11 cellular contexts compared by ENCODE assay signal in genomic region chr4:20299515-20299914, GRCh38. TPM values are rescaled to one million over a fixed set of nuclear protein-coding genes. Genes with fewer than 3 reads are reported as not detected.
DNase-seq lines count a peak whose midpoint lies in the region; ATAC-seq and TF ChIP-seq lines count a peak whose summit lies in the region.
"Had no signal": no experiment of that assay in that cellular context is flagged by ENCODE, and none has a peak within 500 bp of the region (broad histone marks: within the 10 kb centered on the region; RNA-seq: fewer than 3 reads in every experiment).

No MANE protein-coding gene starts in this region.

- no peak for TF ChIP-seq POLR2A in breast epithelium (IDR thresholded peaks at IDR 0.05)

- peak; percentile 42 for DNase-seq in MCF 10A (ENCODE audit: unreplicated experiment)
- no peak for DNase-seq in breast epithelium (ENCODE audit: low spot score in 2 of 2)
- peak; percentile 32 for DNase-seq in SK-N-SH
- DNase-seq in foreskin fibroblast = peak in 1 of 2 donors; percentile 51
- DNase-seq in type B pancreatic cell (ENCODE audit: extremely low spot score, unreplicated experiment) = no peak
- no peak for DNase-seq in activated CD4-positive, CD25-positive, alpha-beta regulatory T cell treated with anti-CD3 and anti-CD28 coated beads, Interleukin-2, amount 50 U/mL, for 72 hours
- DNase-seq: activated naive CD8-positive, alpha-beta T cell treated with anti-CD3 and anti-CD28 coated beads, Interleukin-2, amount 10 ng/mL, durations not matched to agents 7 days and 5 days; stimulated activated CD4-positive, alpha-beta T cell treated with anti-CD3 and anti-CD28 coated beads, Interleukin-4, amount 100 ng/mL, for 24 hours had no signal

- H3K9me3 ChIP-seq in breast epithelium (no peaks in the 10 kb centered on the region), SK-N-SH (no peaks in the 10 kb centered on the region)
- H3K9me3 ChIP-seq: BLaER1 treated with 17β-estradiol and CSF1 and Interleukin-3, amounts not matched to agents 10 nM and 100 nM had no signal

- H3K4me1 Mint-ChIP-seq in MCF 10A (ENCODE audit: insufficient read depth, unreplicated experiment) (no peaks in the 10 kb centered on the region), type B pancreatic cell (ENCODE audit: unreplicated experiment) (peaks cover 5% of the 10 kb centered on the region)
- H3K4me1 Mint-ChIP-seq: activated naive CD8-positive, alpha-beta T cell treated with anti-CD3 and anti-CD28 coated beads, Interleukin-2, amount 10 ng/mL, durations not matched to agents 7 days and 5 days had no signal

- H4K20me1 ChIP-seq in SK-N-SH (ENCODE audit: insufficient read depth) = peaks cover 19% of the 10 kb centered on the region; the same call in 1 of the 2 replicates
- H4K20me1 ChIP-seq: BLaER1 treated with 17β-estradiol and CSF1 and Interleukin-3, amounts not matched to agents 10 nM and 100 nM had no signal

- H2AFZ ChIP-seq in SK-N-SH (ENCODE audit: low read depth) = no peak overlapping the region

- H3K27ac Mint-ChIP-seq in MCF 10A (ENCODE audit: low read depth, unreplicated experiment) (no peak overlapping the region), type B pancreatic cell (no peak overlapping the region)
- H3K27ac Mint-ChIP-seq: activated naive CD8-positive, alpha-beta T cell treated with anti-CD3 and anti-CD28 coated beads, Interleukin-2, amount 10 ng/mL, durations not matched to agents 7 days and 5 days had no signal

- no peaks in the 10 kb centered on the region for H3K27me3 Mint-ChIP-seq in MCF 10A (ENCODE audit: insufficient read depth, unreplicated experiment)
- no peaks in the 10 kb centered on the region for H3K27me3 Mint-ChIP-seq in type B pancreatic cell
- H3K27me3 Mint-ChIP-seq: activated naive CD8-positive, alpha-beta T cell treated with anti-CD3 and anti-CD28 coated beads, Interleukin-2, amount 10 ng/mL, durations not matched to agents 7 days and 5 days had no signal

- BruUV-seq in MCF 10A (replicated peaks; lab: Mats Ljungman, UMichigan) = no TSS peak

- ATAC-seq in HG02973 (IDR thresholded peaks at IDR 0.05; ENCODE audit: unreplicated experiment) = no peak
- no peak for ATAC-seq in GM18868 (IDR thresholded peaks at IDR 0.05; ENCODE audit: unreplicated experiment)

- H3K4me3 Mint-ChIP-seq in MCF 10A (ENCODE audit: unreplicated experiment) (no peak overlapping the region), type B pancreatic cell (no peak overlapping the region)
- H3K4me3 Mint-ChIP-seq: activated naive CD8-positive, alpha-beta T cell treated with anti-CD3 and anti-CD28 coated beads, Interleukin-2, amount 10 ng/mL, durations not matched to agents 7 days and 5 days had no signal

- H3K27ac ChIP-seq in breast epithelium = no peak overlapping the region
- H3K27ac ChIP-seq in SK-N-SH (ENCODE audit: low read depth in 2 of 2, low read length in 1 of 2) = no peak overlapping the region
- H3K27ac ChIP-seq: BLaER1 treated with 17β-estradiol and CSF1 and Interleukin-3, amounts not matched to agents 10 nM and 100 nM had no signal

- no peak overlapping the region for H3K9ac ChIP-seq in SK-N-SH
- H3K9ac ChIP-seq: BLaER1 treated with 17β-estradiol and CSF1 and Interleukin-3, amounts not matched to agents 10 nM and 100 nM had no signal

- H3K36me3 Mint-ChIP-seq in MCF 10A (ENCODE audit: insufficient read depth, unreplicated experiment) (no peaks in the 10 kb centered on the region), type B pancreatic cell (peaks cover 5% of the 10 kb centered on the region)
- H3K36me3 Mint-ChIP-seq: activated naive CD8-positive, alpha-beta T cell treated with anti-CD3 and anti-CD28 coated beads, Interleukin-2, amount 10 ng/mL, durations not matched to agents 7 days and 5 days had no signal

- 49% methylated on average over 3 of the region's 3 CpGs for WGBS in SK-N-SH (ENCODE audit: low lambda C conversion rate)

- H3K9me3 Mint-ChIP-seq in MCF 10A (ENCODE audit: unreplicated experiment) = no peaks in the 10 kb centered on the region
- H3K9me3 Mint-ChIP-seq in type B pancreatic cell = no peaks in the 10 kb centered on the region
- H3K9me3 Mint-ChIP-seq: activated naive CD8-positive, alpha-beta T cell treated with anti-CD3 and anti-CD28 coated beads, Interleukin-2, amount 10 ng/mL, durations not matched to agents 7 days and 5 days had no signal

- POLR2A ChIA-PET in MCF 10A (lab: Yijun Ruan, JAX) = no interaction called here
- POLR2A ChIA-PET in SK-N-SH (lab: Yijun Ruan, JAX) = no interaction called here

- H3K27me3 ChIP-seq in breast epithelium (no peaks in the 10 kb centered on the region), SK-N-SH (ENCODE audit: insufficient read depth) (no peaks in the 10 kb centered on the region)
- H3K27me3 ChIP-seq: BLaER1 treated with 17β-estradiol and CSF1 and Interleukin-3, amounts not matched to agents 10 nM and 100 nM had no signal

- H3K36me3 ChIP-seq in breast epithelium (no peaks in the 10 kb centered on the region), SK-N-SH (replicated peaks in 1 of 2; ENCODE audit: control insufficient read depth in 1 of 2, insufficient read depth in 2 of 2, low read length in 1 of 2) (peaks cover 0 to 29% of the 10 kb centered on the region in 2 experiments)
- H3K36me3 ChIP-seq: BLaER1 treated with 17β-estradiol and CSF1 and Interleukin-3, amounts not matched to agents 10 nM and 100 nM had no signal

- H3K4me1 ChIP-seq in breast epithelium (no peaks in the 10 kb centered on the region), SK-N-SH (ENCODE audit: control insufficient read depth in 1 of 2, insufficient read depth in 2 of 2, low read depth in 1 of 2, low read length in 1 of 2) (no peaks in the 10 kb centered on the region; a peak in 2 of 4 replicates)
- H3K4me1 ChIP-seq: BLaER1 treated with 17β-estradiol and CSF1 and Interleukin-3, amounts not matched to agents 10 nM and 100 nM had no signal

- H3K9me2 ChIP-seq in SK-N-SH = no peaks in the 10 kb centered on the region

- H3K79me2 ChIP-seq in SK-N-SH (ENCODE audit: insufficient read depth) = peaks cover 83% of the 10 kb centered on the region

- no peak overlapping the region for H3K4me2 ChIP-seq in SK-N-SH
- H3K4me2 ChIP-seq: BLaER1 treated with 17β-estradiol and CSF1 and Interleukin-3, amounts not matched to agents 10 nM and 100 nM had no signal

- TF ChIP-seq CTCF in MCF 10A (IDR thresholded peaks at IDR 0.05; ENCODE audit: unreplicated experiment) (peak; percentile 34), breast epithelium (IDR thresholded peaks at IDR 0.05) (no peak), SK-N-SH (IDR thresholded peaks at IDR 0.05) (peak; percentile 67), foreskin fibroblast (IDR thresholded peaks at IDR 0.05; ENCODE audit: low read depth, low read length) (peak; percentile 22), type B pancreatic cell (conservative IDR thresholded peaks at IDR 0.05) (peak; percentile 72)

- intact Hi-C loops in MCF 10A (cut with micrococcal nuclease) = loop anchor here (5.0 kb wide), 1 partner anchor 388 kb away; no protein-coding TSS in a partner anchor
- intact Hi-C loops in breast epithelium (cut with DNase I; ENCODE audit: low total_unique reads) = no loop called here

- peak; percentile 66 for TF ChIP-seq RAD21 in SK-N-SH (IDR thresholded peaks at IDR 0.05; ENCODE audit: low read length)

- peaks cover 3% of the 10 kb centered on the region for H3F3A ChIP-seq in SK-N-SH (replicated peaks; ENCODE audit: insufficient read depth)

- CTCF ChIA-PET in MCF 10A (lab: Yijun Ruan, JAX) = interaction anchor here (0.6 to 0.9 kb wide), 3 partner anchors 23 to 1775 kb away, joined by 4 to 5 read pairs (median 4); no protein-coding TSS in a partner anchor
- CTCF ChIA-PET in SK-N-SH (lab: Yijun Ruan, JAX) = interaction anchor here (0.8 to 2.0 kb wide), 9 partner anchors 10 to 385 kb away, joined by 3 to 7 read pairs (median 4); no protein-coding TSS in a partner anchor

- no peak overlapping the region for H3K4me3 ChIP-seq in breast epithelium
- no peak overlapping the region for H3K4me3 ChIP-seq in SK-N-SH (ENCODE audit: low read depth in 2 of 2, low read length in 1 of 2)
- H3K4me3 ChIP-seq in foreskin fibroblast (ENCODE audit: low read depth in 1 of 2, low read length in 2 of 2) = no peak overlapping the region
- H3K4me3 ChIP-seq: BLaER1 treated with 17β-estradiol and CSF1 and Interleukin-3, amounts not matched to agents 10 nM and 100 nM had no signal

- no peak for TF ChIP-seq EP300 in SK-N-SH (IDR thresholded peaks at IDR 0.05; ENCODE audit: borderline replicate concordance in 1 of 2, low read depth in 1 of 2, low read length in 1 of 2)

TF ChIP-seq in SK-N-SH, 30 proteins besides CTCF, POLR2A, EP300 and RAD21:
- no peak for TF ChIP-seq YY1 (IDR thresholded peaks at IDR 0.05; ENCODE audit: low read depth)
- TF ChIP-seq MAX (IDR thresholded peaks at IDR 0.05; ENCODE audit: low read depth) = no peak
- peak; percentile 28; the same call in 1 of the 2 replicates for TF ChIP-seq SMC3 (IDR thresholded peaks at IDR 0.05; ENCODE audit: low read depth, low read length)

RNA-seq across cellular contexts. Expression of gene SLIT2, which starts 47.8 kb away (rescaled TPM):
- total RNA-seq in MCF 10A (2022) (8.4 and 10.2 TPM in 2 replicates), breast epithelium (10 to 100 TPM; 15.7 to 20.3 (median 15.8) TPM), type B pancreatic cell (ENCODE audit: low replicate concordance) (7.4 and 105 TPM in 2 replicates)
- 53.6 and 68.7 TPM in 2 replicates for polyA plus RNA-seq in SK-N-SH (2012; rRNA removed)
- polyA plus RNA-seq in SK-N-SH (2012; cell fraction: cytosol; rRNA removed) = 69.5 and 76.0 TPM in 2 replicates
- 69.7 and 99.6 TPM in 2 replicates for polyA plus RNA-seq in SK-N-SH (2012; cell fraction: nucleus; rRNA removed)
- total RNA-seq: activated naive CD8-positive, alpha-beta T cell treated with anti-CD3 and anti-CD28 coated beads, Interleukin-2, amount 10 ng/mL, durations not matched to agents 7 days and 5 days had no signal

Comparison
In these comparisons a context has a peak if more than half of its experiments do, and no peak if none do; other contexts are left out.
1. DNase-seq: peak in MCF 10A (single experiment) and SK-N-SH (single experiment); none in breast epithelium (0 of 2), type B pancreatic cell (single experiment) and activated CD4-positive, CD25-positive, alpha-beta regulatory T cell treated with anti-CD3 and anti-CD28 coated beads, Interleukin-2, amount 50 U/mL, for 72 hours (single experiment).
2. CTCF ChIP-seq: peak in MCF 10A (single experiment), SK-N-SH (single experiment), foreskin fibroblast (single experiment) and type B pancreatic cell (single experiment); none in breast epithelium (0 of 3).